ENCODE assay signal across 22 cellular contexts in the genomic region with DNA sequence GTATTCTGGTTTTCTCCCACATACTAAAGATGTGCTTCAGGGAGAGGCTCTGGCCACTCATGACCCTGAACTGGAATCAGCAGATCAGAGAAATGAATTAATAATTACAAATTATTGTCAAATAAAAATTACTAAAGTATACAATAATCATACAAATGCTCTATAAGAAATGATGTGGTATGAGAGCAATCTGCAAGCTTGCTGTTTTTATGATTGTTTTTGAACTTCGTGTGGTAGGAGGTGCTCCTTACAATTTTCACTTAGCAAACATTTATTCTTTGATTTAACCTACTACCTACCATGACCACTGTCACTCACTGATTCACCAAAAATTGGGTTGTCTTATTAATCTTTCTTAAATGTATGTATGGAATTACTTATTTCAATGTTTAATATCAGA. TPM values are rescaled to one million over a fixed set of nuclear protein-coding genes. Genes with fewer than 3 reads are reported as not detected.
DNase-seq lines count a peak whose midpoint lies in the region; ATAC-seq, FAIRE-seq and TF ChIP-seq lines count a peak whose summit lies in the region.
"Had no signal": no experiment of that assay in that cellular context is flagged by ENCODE, and none has a peak within 500 bp of the region (broad histone marks: within the 10 kb centered on the region; RNA-seq: fewer than 3 reads in every experiment).

No MANE protein-coding gene starts in this region.

- H3K9ac ChIP-seq in HepG2 (ENCODE audit: insufficient read depth, low read depth, low read length), result no peak overlapping the region
- no peak overlapping the region for H3K9ac ChIP-seq in K562 (ENCODE audit: insufficient read depth in 1 of 2, low read depth in 2 of 2, low read length in 2 of 2)
- H3K9ac ChIP-seq in skeletal muscle satellite cell (ENCODE audit: low read depth, low read length), result no peak overlapping the region
- H3K9ac ChIP-seq in MM.1S (ENCODE audit: low read length), result no peak overlapping the region
- H3K9ac ChIP-seq: BLaER1 treated with 17β-estradiol and CSF1 and Interleukin-3, amounts not matched to agents 10 nM and 100 nM had no signal

- peaks cover 5% of the 10 kb centered on the region for H4K20me1 ChIP-seq in HepG2 (ENCODE audit: insufficient read depth, low read length)
- H4K20me1 ChIP-seq in K562 (replicated peaks; ENCODE audit: control insufficient read depth, insufficient read depth, low read length), result 0 out of 2 replicates have a peak, but pooled peaks cover 5% of the 10 kb centered on the region
- no peaks in the 10 kb centered on the region for H4K20me1 ChIP-seq in MM.1S (ENCODE audit: insufficient read depth, low read length)

- no peak for FAIRE-seq in HepG2 (lab: Jason Lieb, UNC)
- FAIRE-seq in K562 (lab: Jason Lieb, UNC), result no peak
- FAIRE-seq: A204.1, GM12892, H54 had no signal

- BruUV-seq in HepG2 (replicated peaks; lab: Mats Ljungman, UMichigan) (no TSS peak), K562 (replicated peaks; lab: Mats Ljungman, UMichigan) (no TSS peak)

- POLR2A ChIA-PET in HepG2 (lab: Yijun Ruan, JAX) (no interaction called here), K562 (lab: Yijun Ruan, JAX) (interaction anchor here (1.1 kb wide), 1 partner anchor 9 kb away, joined by 3 read pairs; no protein-coding TSS in a partner anchor)

- H3K27ac ChIP-seq in HepG2 (ENCODE audit: extremely low read length, insufficient read depth, low read length), result no peak overlapping the region
- H3K27ac ChIP-seq in right lobe of liver, result no peak overlapping the region
- no peak overlapping the region for H3K27ac ChIP-seq in K562 (ENCODE audit: extremely low read depth, low read depth, low read length)
- no peak overlapping the region for H3K27ac ChIP-seq in aorta (ENCODE audit: low read depth in 1 of 2, low read length in 2 of 2)
- no peak overlapping the region for H3K27ac ChIP-seq in MM.1S (ENCODE audit: low read length)
- H3K27ac ChIP-seq: 22Rv1; BLaER1 treated with 17β-estradiol and CSF1 and Interleukin-3, amounts not matched to agents 10 nM and 100 nM had no signal

- in situ Hi-C loops in HepG2 (cut with HindIII; ENCODE audit: extremely low pct_ligation_motif_present, low pct_unique_long_range_greater_than_20kb), result no loop called here
- in situ Hi-C loops in K562 (cut with MboI), result no loop called here

- intact Hi-C loops in HepG2 (cut with micrococcal nuclease; ENCODE audit: unreplicated experiment) (loop anchor here (5.0 kb wide), 1 partner anchor 45 kb away; no protein-coding TSS in a partner anchor), right lobe of liver (cut with DNase I) (no loop called here), K562 (cut with micrococcal nuclease) (loop anchor here (5.0 to 10.0 kb wide), 2 partner anchors 75 to 218 kb away; no protein-coding TSS in a partner anchor), aorta (cut with DNase I) (no loop called here)

- H3K79me2 ChIP-seq in HepG2 (ENCODE audit: insufficient read depth, low read length), result peaks cover 99% of the 10 kb centered on the region
- peaks cover 100% of the 10 kb centered on the region for H3K79me2 ChIP-seq in K562 (ENCODE audit: control insufficient read depth, insufficient read depth, low read length)
- peaks cover 89% of the 10 kb centered on the region for H3K79me2 ChIP-seq in MM.1S (ENCODE audit: low read length)

- TF ChIP-seq EP300 in HepG2 (IDR thresholded peaks at IDR 0.05; ENCODE audit: low read depth in 2 of 2, low read length in 2 of 2) (no peak), HepG2 (CRISPR knock-in tag; IDR thresholded peaks at IDR 0.05; ENCODE audit: borderline replicate concordance) (no peak), K562 (IDR thresholded peaks at IDR 0.05; ENCODE audit: low read length) (no peak)

- no peaks in the 10 kb centered on the region for H3K36me3 ChIP-seq in HepG2 (replicated peaks in 1 of 2; ENCODE audit: control insufficient read depth in 1 of 2, insufficient read depth in 2 of 2, low read length in 2 of 2)
- no peaks in the 10 kb centered on the region for H3K36me3 ChIP-seq in right lobe of liver
- H3K36me3 ChIP-seq in K562 (ENCODE audit: control insufficient read depth, insufficient read depth, low read length), result no peaks in the 10 kb centered on the region
- H3K36me3 ChIP-seq in skeletal muscle satellite cell (ENCODE audit: insufficient read depth, low read length), result peaks cover 17% of the 10 kb centered on the region
- no peaks in the 10 kb centered on the region for H3K36me3 ChIP-seq in aorta (ENCODE audit: control insufficient read depth in 1 of 2, insufficient read depth in 2 of 2, low read length in 1 of 2)
- H3K36me3 ChIP-seq in MM.1S (replicated peaks; ENCODE audit: insufficient read depth, low read length), result no peaks in the 10 kb centered on the region
- H3K36me3 ChIP-seq: BE2C, HAP-1 had no signal

- H3K4me3 ChIP-seq in HepG2 (replicated peaks in 1 of 3; ENCODE audit: insufficient read depth in 1 of 3, low read depth in 2 of 3, low read length in 3 of 3) (no peak overlapping the region), right lobe of liver (no peak overlapping the region), K562 (no peak overlapping the region), skeletal muscle satellite cell (ENCODE audit: low read length) (no peak overlapping the region), aorta (ENCODE audit: low read length in 2 of 2) (no peak overlapping the region), MM.1S (ENCODE audit: low read length) (no peak overlapping the region)
- H3K4me3 ChIP-seq: BLaER1 treated with 17β-estradiol and CSF1 and Interleukin-3, amounts not matched to agents 10 nM and 100 nM; HAP-1 had no signal

- H3F3A ChIP-seq in MM.1S (ENCODE audit: insufficient read depth, low read length), result no peaks in the 10 kb centered on the region

- WGBS in HepG2 (ENCODE audit: low lambda C conversion rate), result 85% methylated on average over 1 of the region's 1 CpG
- WGBS in right lobe of liver (ENCODE audit: insufficient coverage, low coverage, low lambda C conversion rate, missing lambda C conversion rate), result 47% methylated on average over 1 of the region's 1 CpG
- 33% methylated on average over 1 of the region's 1 CpG for WGBS in K562 (ENCODE audit: insufficient coverage, low coverage, missing lambda C conversion rate)
- WGBS in aorta, 2 donors, result 89 to 90% methylated on average over 1 of the region's 1 CpG

- H3K4me2 ChIP-seq in HepG2 (ENCODE audit: low read depth, low read length) (no peak overlapping the region), K562 (ENCODE audit: insufficient read depth, low read length) (no peak overlapping the region), skeletal muscle satellite cell (ENCODE audit: low read length) (peak overlapping the region; percentile 58), MM.1S (ENCODE audit: low read depth, low read length) (no peak overlapping the region)

- H3K9me2 ChIP-seq in MM.1S (replicated peaks; ENCODE audit: insufficient read depth, low read length), result no peaks in the 10 kb centered on the region

- no peaks in the 10 kb centered on the region for H3K9me1 ChIP-seq in K562 (ENCODE audit: control insufficient read depth, insufficient read depth, low read length)

- H2AFZ ChIP-seq in HepG2 (ENCODE audit: low read length), result no peak overlapping the region
- no peak overlapping the region for H2AFZ ChIP-seq in K562 (ENCODE audit: low read depth, low read length)
- no peak overlapping the region for H2AFZ ChIP-seq in MM.1S (ENCODE audit: low read length)

- TF ChIP-seq RAD21 in HepG2 (CRISPR knock-in tag; IDR thresholded peaks at IDR 0.05), result no peak
- no peak for TF ChIP-seq RAD21 in K562 (CRISPR knock-in tag; conservative IDR thresholded peaks at IDR 0.05 in 1 of 2, IDR thresholded peaks at IDR 0.05 in 1 of 2)

- CTCF ChIA-PET in HepG2 (lab: Yijun Ruan, JAX; ENCODE audit: low intra/inter-chr PET ratio, low total read pairs), result no interaction called here
- CTCF ChIA-PET in K562 (lab: Yijun Ruan, JAX; ENCODE audit: low intra/inter-chr PET ratio), result no interaction called here

- H3K4me1 ChIP-seq in HepG2 (ENCODE audit: insufficient read depth, low read length), result peaks cover 52% of the 10 kb centered on the region
- no peaks in the 10 kb centered on the region for H3K4me1 ChIP-seq in right lobe of liver
- H3K4me1 ChIP-seq in K562 (replicated peaks in 1 of 2; ENCODE audit: control insufficient read depth in 2 of 2, insufficient read depth in 2 of 2, low read length in 2 of 2), result peaks cover 0 to 21% of the 10 kb centered on the region in 2 experiments; a peak in 3 of 5 replicates
- peaks cover 91% of the 10 kb centered on the region for H3K4me1 ChIP-seq in skeletal muscle satellite cell (ENCODE audit: control insufficient read depth, insufficient read depth, low read length)
- H3K4me1 ChIP-seq in aorta (ENCODE audit: control insufficient read depth in 1 of 2, insufficient read depth in 2 of 2, low read length in 2 of 2), result peaks cover 0 to 2% of the 10 kb centered on the region in 2 donors
- no peaks in the 10 kb centered on the region for H3K4me1 ChIP-seq in MM.1S (ENCODE audit: low read length)

- ATAC-seq in HepG2 (no peak), right lobe of liver (no peak), K562 (no peak), aorta (ENCODE audit: low FRiP score) (no peak)

- H3K9me3 ChIP-seq in HepG2 (ENCODE audit: low read length) (no peaks in the 10 kb centered on the region), right lobe of liver (no peaks in the 10 kb centered on the region), K562 (replicated peaks; ENCODE audit: control insufficient read depth, insufficient read depth, low read depth, low read length) (no peaks in the 10 kb centered on the region), skeletal muscle satellite cell (replicated peaks; ENCODE audit: low read length) (no peaks in the 10 kb centered on the region), aorta (ENCODE audit: control insufficient read depth, low read length) (no peaks in the 10 kb centered on the region), MM.1S (replicated peaks; ENCODE audit: insufficient read depth, low read length) (no peaks in the 10 kb centered on the region)
- H3K9me3 ChIP-seq: BE2C, HAP-1 had no signal

- DNase-seq in HepG2 (ENCODE audit: low spot score), result no peak
- DNase-seq in right lobe of liver, result no peak
- no peak for DNase-seq in K562 (ENCODE audit: extremely low read depth in 1 of 4, low spot score in 3 of 4)
- no peak for DNase-seq in aorta
- DNase-seq in MM.1S, result no peak
- DNase-seq: ACHN; AML-193; BE2C; Calu3; CD4-positive, alpha-beta memory T cell; COR-L47; DMS53; DMS79 treated with DMSO at 0.1 percent for 48 hours; GOT3; HFFc6 had no signal

- TF ChIP-seq CTCF in HepG2 (CRISPR knock-in tag; IDR thresholded peaks at IDR 0.05) (no peak), right lobe of liver (IDR thresholded peaks at IDR 0.05) (no peak), K562 (IDR thresholded peaks at IDR 0.05 in 2 of 3, conservative IDR thresholded peaks at IDR 0.05 in 1 of 3; ENCODE audit: insufficient read depth in 2 of 3, low read depth in 1 of 3, low read length in 3 of 3) (no peak), MM.1S (IDR thresholded peaks at IDR 0.05; ENCODE audit: low read length) (no peak)

- no peaks in the 10 kb centered on the region for H3K27me3 ChIP-seq in HepG2 (ENCODE audit: control insufficient read depth in 1 of 2, insufficient read depth in 2 of 2, low read length in 2 of 2)
- no peaks in the 10 kb centered on the region for H3K27me3 ChIP-seq in right lobe of liver
- no peaks in the 10 kb centered on the region for H3K27me3 ChIP-seq in K562 (ENCODE audit: control insufficient read depth in 2 of 2, insufficient read depth in 2 of 2, low read length in 2 of 2)
- no peaks in the 10 kb centered on the region for H3K27me3 ChIP-seq in skeletal muscle satellite cell (ENCODE audit: control insufficient read depth, insufficient read depth, low read length)
- H3K27me3 ChIP-seq in aorta (ENCODE audit: control insufficient read depth in 1 of 2, insufficient read depth in 2 of 2, low read length in 1 of 2), result no peaks in the 10 kb centered on the region
- no peaks in the 10 kb centered on the region for H3K27me3 ChIP-seq in MM.1S (replicated peaks; ENCODE audit: insufficient read depth, low read length)
- H3K27me3 ChIP-seq: BE2C; BLaER1 treated with 17β-estradiol and CSF1 and Interleukin-3, amounts not matched to agents 10 nM and 100 nM had no signal

- TF ChIP-seq POLR2A in HepG2 (IDR thresholded peaks at IDR 0.05; ENCODE audit: insufficient read depth in 1 of 2, low read depth in 2 of 2, low read length in 2 of 2), result no peak
- no peak for TF ChIP-seq POLR2A in right lobe of liver (IDR thresholded peaks at IDR 0.05)
- TF ChIP-seq POLR2A in K562 (conservative IDR thresholded peaks at IDR 0.05), result no peak

RNA-seq across cellular contexts. Expression of gene ATP2B1, which starts 16.2 kb away (rescaled TPM):
- total RNA-seq in HepG2 (2016; rRNA removed; fragmentation: Illumina TruSeq; extraction: Trizol) (46.5 and 60.2 TPM in 2 replicates), right lobe of liver (10 to 100 TPM; 10.4 to 23.9 (median 17.6) TPM), K562 (2014; rRNA removed) (15.4 and 27.9 TPM in 2 replicates), K562 (2014; rRNA removed; fragmentation: Illumina TruSeq; extraction: Trizol) (38.3 and 45.9 TPM in 2 replicates), K562 (2015; rRNA removed; fragmentation: Illumina TruSeq; extraction: Trizol) (35.0 and 39.0 TPM in 2 replicates), K562 (2021) (27.5 and 27.8 TPM in 2 replicates), aorta (10 to 100 TPM; 26.8 to 44.8 TPM)
- 8.5 and 11.5 TPM in 2 replicates for total RNA-seq in HepG2 (2016; cell fraction: cytosol; rRNA removed; fragmentation: Illumina TruSeq; extraction: Trizol; ENCODE audit: low read depth)
- 52.7 and 57.3 TPM in 2 replicates for total RNA-seq in HepG2 (2016; cell fraction: insoluble cytoplasmic fraction; rRNA removed; fragmentation: Illumina TruSeq; extraction: Trizol)
- 14.5 and 16.1 TPM in 2 replicates for total RNA-seq in HepG2 (2016; cell fraction: membrane; rRNA removed; fragmentation: Illumina TruSeq; extraction: Trizol)
- 81.0 and 90.0 TPM in 2 replicates for total RNA-seq in HepG2 (2016; cell fraction: nucleus; rRNA removed; fragmentation: Illumina TruSeq; extraction: Trizol)
- polyA plus RNA-seq in HepG2 (2011; rRNA removed) (12.1 and 12.6 TPM in 2 replicates), K562 (2011; rRNA removed) (17.5 and 22.7 TPM in 2 replicates), K562 (2014; fragmentation: Illumina TruSeq; extraction: Trizol) (26.1 and 28.5 TPM in 2 replicates), K562 (2014; fragmentation: Nextera tagmentation; extraction: Ambion mirVana) (1 to 10 TPM; 8.6 to 9.7 TPM), K562 (2014; rRNA removed) (16.2 and 26.5 TPM in 2 replicates), aorta (1 to 10 TPM; 5.7 to 8.3 TPM)
- 3.3 and 7.0 TPM in 2 replicates for polyA plus RNA-seq in HepG2 (2011; cell fraction: cytosol; rRNA removed)
- 11.9 and 12.3 TPM in 2 replicates for polyA plus RNA-seq in HepG2 (2011; cell fraction: nucleus; rRNA removed)
- 30.7 and 30.9 TPM in 2 replicates for polyA plus RNA-seq in HepG2 (2012)
- 0.71 and 1.0 TPM in 2 replicates for polyA plus RNA-seq in HepG2 (2016; cell fraction: cytosol; fragmentation: Illumina TruSeq; extraction: Trizol; ENCODE audit: low read depth)
- 25.8 and 28.7 TPM in 2 replicates for polyA plus RNA-seq in HepG2 (2016; cell fraction: insoluble cytoplasmic fraction; fragmentation: Illumina TruSeq; extraction: Trizol; ENCODE audit: low read depth)
- 3.3 and 4.5 TPM in 2 replicates for polyA plus RNA-seq in HepG2 (2016; cell fraction: membrane; fragmentation: Illumina TruSeq; extraction: Trizol; ENCODE audit: low read depth)
- polyA plus RNA-seq in HepG2 (2016; cell fraction: nucleus; fragmentation: Illumina TruSeq; extraction: Trizol; ENCODE audit: insufficient read depth, low read depth), result 61.4 and 62.9 TPM in 2 replicates
- polyA minus RNA-seq in HepG2 (2011; rRNA and poly(A)+ RNA removed; ENCODE audit: low replicate concordance), result 8.3 and 27.4 TPM in 2 replicates
- polyA minus RNA-seq in HepG2 (2011; cell fraction: cytosol; rRNA and poly(A)+ RNA removed), result 22.0 and 22.2 TPM in 2 replicates
- polyA minus RNA-seq in HepG2 (2011; cell fraction: nucleus; rRNA and poly(A)+ RNA removed), result 95.1 and 96.8 TPM in 2 replicates
- total RNA-seq in K562 (2011; cell fraction: chromatin; rRNA removed; ENCODE audit: low replicate concordance), result 36.0 and 177 TPM in 2 replicates
- total RNA-seq in K562 (2011; cell fraction: nucleolus; rRNA removed), result 21.2 and 30.4 TPM in 2 replicates
- total RNA-seq in K562 (2011; cell fraction: nucleoplasm; rRNA removed), result 57.1 and 97.8 TPM in 2 replicates
- polyA plus RNA-seq in K562 (2011; cell fraction: cytosol; rRNA removed), result 3.3 and 7.2 TPM in 2 replicates
- 19.0 and 29.5 TPM in 2 replicates for polyA plus RNA-seq in K562 (2011; cell fraction: nucleus; rRNA removed)
- polyA plus RNA-seq in K562 (2012), result 12.7 and 20.0 TPM in 2 replicates
- 50.0 and 57.4 TPM in 2 replicates for polyA minus RNA-seq in K562 (2011; rRNA and poly(A)+ RNA removed)
- 18.1 and 19.4 TPM in 2 replicates for polyA minus RNA-seq in K562 (2011; cell fraction: cytosol; rRNA and poly(A)+ RNA removed)
- polyA minus RNA-seq in K562 (2011; cell fraction: nucleus; rRNA and poly(A)+ RNA removed), result 27.1 and 50.1 TPM in 2 replicates
- total RNA-seq in skeletal muscle satellite cell (2012; rRNA removed), result 116 and 172 TPM in 2 replicates

Comparison
In these comparisons a context has a peak if more than half of its experiments do, and no peak if none do; other contexts are left out.
1. intact Hi-C loops: an anchor here in HepG2 (5.0 kb wide) and K562 (5.0 to 10.0 kb wide); none called in right lobe of liver and aorta.
2. Of the 241 proteins assayed by ChIP-seq in both HepG2 and K562: peak only in HepG2: none; only in K562: MAFG; in both: MAFF and MAFK; in neither: 238.